Comparison of ENCODE assay signal across 8 cellular contexts in genomic region chr2:95022309-95023221, GRCh38.
A peak's percentile ranks its signal among the peaks of the same experiment; 100 is the strongest.
DNase-seq lines count a peak whose midpoint lies in the region; ATAC-seq lines count a peak whose summit lies in the region.

No MANE protein-coding gene starts in this region.

- ATAC-seq in GM18870 (IDR thresholded peaks at IDR 0.05; ENCODE audit: unreplicated experiment) (peak; percentile 88), HG03095 (IDR thresholded peaks at IDR 0.05; ENCODE audit: unreplicated experiment) (peak; percentile 89)
- peak; percentile 65 to 69 for ATAC-seq in activated CD4-positive, CD25-positive, alpha-beta regulatory T cell treated with anti-CD3 and anti-CD28 coated beads, Interleukin-2, amount 50 U/mL, for 24 hours

- DNase-seq in AML-193 (lab: John Stamatoyannopoulos, UW), result peak; percentile 25 to 63
- DNase-seq in NCI-H2171 treated with DMSO at 0.1 percent for 48 hours (lab: John Stamatoyannopoulos, UW), result peak; percentile 81
- DNase-seq in caudate nucleus (lab: John Stamatoyannopoulos, UW), result peak in 58 of 61 donors; percentile 21 to 89 (median 74)
- DNase-seq in left kidney (ENCODE audit: low read depth, low spot score), result peak; percentile 90
- peak; percentile 74 to 79 (median 75) for DNase-seq in stimulated activated CD4-positive, alpha-beta T cell treated with anti-CD3 and anti-CD28 coated beads, TNF-alpha, amount 100 ng/mL, for 48 hours (ENCODE audit: low read depth in 3 of 3)

- peak overlapping the region; percentile 95 for H3K27ac ChIP-seq in caudate nucleus (ENCODE audit: low read depth, low read length)

Comparison
In these comparisons a context has a peak if more than half of its experiments do, and no peak if none do; other contexts are left out.
1. Peak in every context shown above with its lines: DNase-seq, ATAC-seq and H3K27ac ChIP-seq.